ENCODE assay signal across 24 cellular contexts in genomic region chr14:66244834-66245233, GRCh38.
"Had no signal": no experiment of that assay in that cellular context is flagged by ENCODE, and none has a peak within 500 bp of the region (broad histone marks: within the 10 kb centered on the region; RNA-seq: fewer than 3 reads in every experiment).

No MANE protein-coding gene starts in this region.

- H3K27ac ChIP-seq: coronary artery, dorsolateral prefrontal cortex, esophagus muscularis mucosa, foreskin keratinocyte, gastroesophageal sphincter, heart left ventricle, hepatocyte, left lung, lower lobe of right lung had no signal

- ATAC-seq: foreskin keratinocyte, gastroesophageal sphincter, heart left ventricle, left lung, left ventricle myocardium superior, lower lobe of right lung, mucosa of descending colon had no signal

- H3K36me3 ChIP-seq: esophagus muscularis mucosa, gastroesophageal sphincter, heart left ventricle, left lung, lower lobe of right lung had no signal

- H3K9me3 ChIP-seq: esophagus muscularis mucosa, gastroesophageal sphincter, heart left ventricle, left lung, lower lobe of right lung, mucosa of descending colon had no signal

- FAIRE-seq: colon, endothelial cell of umbilical vein, frontal cortex, kidney had no signal

- H3K4me1 ChIP-seq: esophagus muscularis mucosa, foreskin keratinocyte, gastroesophageal sphincter, heart left ventricle, left lung, lower lobe of right lung had no signal

- H3K4me3 Mint-ChIP-seq: immature natural killer cell, mesothelial cell of epicardium had no signal

- H2AFZ ChIP-seq: hepatocyte had no signal

- H3K4me3 ChIP-seq: coronary artery, dorsolateral prefrontal cortex, esophagus muscularis mucosa, gastroesophageal sphincter, heart left ventricle, hepatocyte, left lung, lower lobe of right lung, mucosa of descending colon had no signal

- H3K9me3 Mint-ChIP-seq: mesothelial cell of epicardium had no signal

- DNase-seq: dermis blood vessel endothelial cell; dorsolateral prefrontal cortex; effector CD4-positive, alpha-beta T cell; effector memory CD4-positive, alpha-beta T cell; foreskin keratinocyte; heart left ventricle; hypothalamus; immature natural killer cell; islet precursor cell; kidney; kidney glomerular epithelial cell; left lung; left ventricle myocardium superior; lower lobe of right lung; mesenchymal stem cell; mucosa of descending colon had no signal

- H3K4me1 Mint-ChIP-seq: immature natural killer cell, mesothelial cell of epicardium had no signal

- H3K79me2 ChIP-seq: hepatocyte had no signal

- H3K27ac Mint-ChIP-seq: immature natural killer cell, mesothelial cell of epicardium had no signal

- H3K36me3 Mint-ChIP-seq: immature natural killer cell, mesothelial cell of epicardium had no signal

- H3K4me2 ChIP-seq: hepatocyte had no signal

- H3K27me3 ChIP-seq: dorsolateral prefrontal cortex, esophagus muscularis mucosa, foreskin keratinocyte, gastroesophageal sphincter, heart left ventricle, hepatocyte, left lung had no signal
